ENCODE assay signal across 28 cellular contexts in genomic region chr6:149286905-149287304, GRCh38.
"Had no signal": no experiment of that assay in that cellular context is flagged by ENCODE, and none has a peak within 500 bp of the region (broad histone marks: within the 10 kb centered on the region; RNA-seq: fewer than 3 reads in every experiment).

No MANE protein-coding gene starts in this region.

- H3K27ac Mint-ChIP-seq: activated CD4-positive, alpha-beta T cell treated with anti-CD3 and anti-CD28 coated beads for 36 hours; activated CD8-positive, alpha-beta T cell treated with anti-CD3 and anti-CD28 coated beads for 36 hours; activated naive CD4-positive, alpha-beta T cell treated with anti-CD3 and anti-CD28 coated beads for 36 hours; activated naive CD8-positive, alpha-beta T cell; activated T-cell treated with anti-CD3 and anti-CD28 coated beads, Interleukin-2, amount 50 U/mL, for 24 hours; activated T-helper 1 cell treated with anti-CD3 and anti-CD28 coated beads, Interleukin-12 subunit alpha, Interleukin-12 subunit beta, Interleukin-2, Interleukin-4 antibody, amounts not matched to agents 30 ng/mL and 10 ng/mL and 1 ng/mL, durations not matched to agents 14 hours and 24 hours and 36 hours; activated T-helper 2 cell treated with anti-CD3 and anti-CD28 coated beads, Interferon-gamma antibody, Interleukin-2, Interleukin-4, amounts not matched to agents 10 μg/mL and 5 μg/mL and 100 μg/mL, durations not matched to agents 14 hours and 24 hours and 36 hours; dendritic cell treated with granulocyte-macrophage colony-stimulating factor and Interleukin-4, amounts not matched to agents 40 ng/mL and 50 ng/mL, for 4 days; endodermal cell had no signal

- H3K36me3 Mint-ChIP-seq: activated naive CD8-positive, alpha-beta T cell had no signal

- H3K9me3 Mint-ChIP-seq: activated CD8-positive, alpha-beta T cell treated with anti-CD3 and anti-CD28 coated beads for 36 hours; activated naive CD4-positive, alpha-beta T cell treated with anti-CD3 and anti-CD28 coated beads for 36 hours; activated T-cell treated with anti-CD3 and anti-CD28 coated beads, Interleukin-2, amount 50 U/mL, for 24 hours; activated T-helper 1 cell treated with anti-CD3 and anti-CD28 coated beads, Interleukin-12 subunit alpha, Interleukin-12 subunit beta, Interleukin-2, Interleukin-4 antibody, amounts not matched to agents 30 ng/mL and 10 ng/mL and 1 ng/mL, durations not matched to agents 14 hours and 24 hours and 36 hours; central memory CD8-positive, alpha-beta T cell; dendritic cell treated with granulocyte-macrophage colony-stimulating factor and Interleukin-4, amounts not matched to agents 40 ng/mL and 50 ng/mL, for 4 days; endodermal cell had no signal

- DNase-seq: activated CD4-positive, alpha-beta T cell treated with anti-CD3 and anti-CD28 coated beads for 36 hours; activated CD4-positive, alpha-beta T cell treated with anti-CD3 and anti-CD28 coated beads, Interleukin-2, amount 50 U/mL, for 1 hour; activated CD4-positive, alpha-beta T cell treated with anti-CD3 and anti-CD28 coated beads, Interleukin-2, amount 50 U/mL, for 48 hours; activated CD4-positive, CD25-positive, alpha-beta regulatory T cell; activated CD4-positive, CD25-positive, alpha-beta regulatory T cell treated with anti-CD3 and anti-CD28 coated beads, Interleukin-2, amount 50 U/mL, for 72 hours; activated CD8-positive, alpha-beta memory T cell treated with anti-CD3 and anti-CD28 coated beads for 24 hours; activated CD8-positive, alpha-beta memory T cell treated with anti-CD3 and anti-CD28 coated beads, Interleukin-2, amount 50 U/mL, for 4 hours; activated CD8-positive, alpha-beta T cell treated with anti-CD3 and anti-CD28 coated beads for 36 hours; activated effector memory CD4-positive, alpha-beta T cell treated with anti-CD3 and anti-CD28 coated beads, Interleukin-2, amount 50 U/mL, for 16 hours; activated naive CD4-positive, alpha-beta T cell treated with anti-CD3 and anti-CD28 coated beads for 36 hours; activated T-cell treated with anti-CD3 and anti-CD28 coated beads for 4 hours; activated T-cell treated with anti-CD3 and anti-CD28 coated beads, Interleukin-2, amount 50 U/mL, for 24 hours; amniotic stem cell; anterior cingulate cortex; brain microvascular endothelial cell; dorsolateral prefrontal cortex; effector memory CD4-positive, alpha-beta T cell; endodermal cell; foreskin fibroblast; head of caudate nucleus; T-helper 1 cell; T-helper 2 cell had no signal

- H3K27me3 Mint-ChIP-seq: activated CD4-positive, alpha-beta T cell treated with anti-CD3 and anti-CD28 coated beads for 36 hours; activated CD8-positive, alpha-beta T cell treated with anti-CD3 and anti-CD28 coated beads for 36 hours; activated naive CD8-positive, alpha-beta T cell; activated T-cell treated with anti-CD3 and anti-CD28 coated beads, Interleukin-2, amount 50 U/mL, for 24 hours; central memory CD8-positive, alpha-beta T cell; dendritic cell treated with granulocyte-macrophage colony-stimulating factor and Interleukin-4, amounts not matched to agents 40 ng/mL and 50 ng/mL, for 4 days had no signal

- ATAC-seq: activated CD4-positive, alpha-beta T cell treated with anti-CD3 and anti-CD28 coated beads for 36 hours; activated CD8-positive, alpha-beta T cell treated with anti-CD3 and anti-CD28 coated beads for 36 hours; esophagus mucosa had no signal

- H3K4me1 Mint-ChIP-seq: central memory CD8-positive, alpha-beta T cell; endodermal cell had no signal

- H3K4me3 Mint-ChIP-seq: activated CD4-positive, alpha-beta T cell treated with anti-CD3 and anti-CD28 coated beads for 36 hours; activated CD8-positive, alpha-beta T cell treated with anti-CD3 and anti-CD28 coated beads for 36 hours; activated naive CD4-positive, alpha-beta T cell treated with anti-CD3 and anti-CD28 coated beads for 36 hours; activated naive CD8-positive, alpha-beta T cell; activated T-cell treated with anti-CD3 and anti-CD28 coated beads, Interleukin-2, amount 50 U/mL, for 24 hours; activated T-helper 1 cell treated with anti-CD3 and anti-CD28 coated beads, Interleukin-12 subunit alpha, Interleukin-12 subunit beta, Interleukin-2, Interleukin-4 antibody, amounts not matched to agents 30 ng/mL and 10 ng/mL and 1 ng/mL, durations not matched to agents 14 hours and 24 hours and 36 hours; central memory CD8-positive, alpha-beta T cell; dendritic cell treated with granulocyte-macrophage colony-stimulating factor and Interleukin-4, amounts not matched to agents 40 ng/mL and 50 ng/mL, for 4 days; endodermal cell had no signal
